13 cellular contexts compared by ENCODE assay signal in the genomic region with DNA sequence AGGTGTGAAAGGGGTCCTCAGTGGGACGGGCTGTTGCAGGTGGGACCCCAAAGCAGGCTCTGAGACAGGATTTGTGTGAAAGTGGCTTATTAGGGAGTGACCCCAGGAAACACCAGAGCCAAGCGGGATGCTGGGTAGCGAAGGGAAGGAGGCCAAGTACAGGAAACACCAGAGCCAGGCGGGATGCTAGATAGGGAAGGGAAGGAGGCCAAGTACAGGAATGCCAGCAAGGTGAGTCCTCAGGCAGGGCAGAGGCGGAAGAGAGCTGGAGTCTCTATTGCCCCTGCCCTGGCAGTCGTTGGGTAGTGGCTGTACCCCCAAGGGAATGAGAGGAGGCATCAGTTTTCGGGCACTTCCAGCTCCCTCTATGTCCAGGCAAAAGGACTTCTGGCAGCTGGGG. TPM values are rescaled to one million over a fixed set of nuclear protein-coding genes. Genes with fewer than 3 reads are reported as not detected.
"Had no signal": no experiment of that assay in that cellular context is flagged by ENCODE, and none has a peak within 500 bp of the region (broad histone marks: within the 10 kb centered on the region; RNA-seq: fewer than 3 reads in every experiment).

No MANE protein-coding gene starts in this region.

- H3K36me3 Mint-ChIP-seq: activated naive CD8-positive, alpha-beta T cell; naive thymus-derived CD8-positive, alpha-beta T cell had no signal

- H3K4me2 ChIP-seq: hepatocyte had no signal

- H3K27me3 Mint-ChIP-seq: activated naive CD8-positive, alpha-beta T cell had no signal

- H3K27me3 ChIP-seq: hepatocyte, testis had no signal

- H3K4me3 Mint-ChIP-seq: activated naive CD8-positive, alpha-beta T cell; naive thymus-derived CD8-positive, alpha-beta T cell; stimulated activated naive CD8-positive, alpha-beta T cell treated with anti-CD3 and anti-CD28 coated beads, Interleukin-15, Interleukin-2, amounts not matched to agents 100 ng/mL and 50 ng/mL, for 24 hours had no signal

- H3K27ac Mint-ChIP-seq: activated naive CD8-positive, alpha-beta T cell; activated T-helper 2 cell treated with anti-CD3 and anti-CD28 coated beads, Interferon-gamma antibody, Interleukin-2, Interleukin-4, amounts not matched to agents 10 μg/mL and 5 μg/mL and 100 μg/mL, durations not matched to agents 14 hours and 24 hours and 36 hours; stimulated activated naive CD8-positive, alpha-beta T cell treated with anti-CD3 and anti-CD28 coated beads, Interleukin-15, Interleukin-2, amounts not matched to agents 100 ng/mL and 50 ng/mL, for 24 hours had no signal

- H3K27ac ChIP-seq: testis had no signal

- ATAC-seq: naive thymus-derived CD8-positive, alpha-beta T cell had no signal

- H3K4me1 ChIP-seq: testis had no signal

- DNase-seq: activated CD4-positive, CD25-positive, alpha-beta regulatory T cell; amygdala; kidney glomerular epithelial cell; mucosa of descending colon; naive thymus-derived CD8-positive, alpha-beta T cell; stimulated activated CD4-positive, alpha-beta T cell treated with anti-CD3 and anti-CD28 coated beads, Interleukin-4, amount 100 ng/mL, for 1 hour; stimulated activated CD8-positive, alpha-beta memory T cell treated with anti-CD3 and anti-CD28 coated beads, Interleukin-4, amount 100 ng/mL, for 48 hours; testis had no signal

- H2AFZ ChIP-seq: hepatocyte had no signal

- H3K4me1 Mint-ChIP-seq: naive thymus-derived CD8-positive, alpha-beta T cell had no signal

- H3K4me3 ChIP-seq: hepatocyte, lung, mucosa of descending colon, testis had no signal

- H3K9me3 ChIP-seq: mucosa of descending colon, testis had no signal

RNA-seq across cellular contexts. Expression of gene TGM2, which starts 30.5 kb away (rescaled TPM):
- total RNA-seq: activated T-helper 2 cell treated with anti-CD3 and anti-CD28 coated beads, Interferon-gamma antibody, Interleukin-2, Interleukin-4, amounts not matched to agents 10 μg/mL and 5 μg/mL and 100 μg/mL, durations not matched to agents 14 hours and 24 hours and 36 hours; naive thymus-derived CD8-positive, alpha-beta T cell had no signal
- polyA plus RNA-seq: naive thymus-derived CD8-positive, alpha-beta T cell had no signal
